In genomic region chr1:11237364-11237755, GRCh38 we compare ENCODE assay signal across 25 cellular contexts. TPM values are rescaled to one million over a fixed set of nuclear protein-coding genes. Genes with fewer than 3 reads are reported as not detected.
DNase-seq lines count a peak whose midpoint lies in the region; ATAC-seq and TF ChIP-seq lines count a peak whose summit lies in the region.
"Had no signal": no experiment of that assay in that cellular context is flagged by ENCODE, and none has a peak within 500 bp of the region (broad histone marks: within the 10 kb centered on the region; RNA-seq: fewer than 3 reads in every experiment).

No MANE protein-coding gene starts in this region.

- no peak for DNase-seq in activated T-cell treated with anti-CD3 and anti-CD28 coated beads, Interleukin-2, amount 50 U/mL, for 72 hours
- DNase-seq in activated T-cell treated with anti-CD3 and anti-CD28 coated beads, Interleukin-2, amount 50 U/mL, for 48 hours: no peak
- DNase-seq in cerebellar cortex (ENCODE audit: low spot score) (peak; percentile 82), left ventricle myocardium superior (no peak), A673 (ENCODE audit: low spot score) (no peak), endodermal cell (no peak)
- no peak for DNase-seq in stimulated activated effector memory CD8-positive, alpha-beta T cell treated with anti-CD3 and anti-CD28 coated beads, Interleukin-12 subunit alpha, Interleukin-12 subunit beta, amount 100 ng/mL, for 72 hours (ENCODE audit: low spot score in 2 of 2)
- DNase-seq in stimulated activated naive CD8-positive, alpha-beta T cell treated with anti-CD3 and anti-CD28 coated beads, Interleukin-15, amount 100 ng/mL, for 72 hours: no peak
- DNase-seq: activated naive CD4-positive, alpha-beta T cell treated with anti-CD3 and anti-CD28 coated beads, Interleukin-2, amount 10 ng/mL, durations not matched to agents 7 days and 5 days; anterior cingulate cortex; head of caudate nucleus; Karpas-422; NCI-H146; NCI-H446 treated with DMSO at 0.1 percent for 48 hours; NCI-H82; stimulated activated CD8-positive, alpha-beta memory T cell treated with anti-CD3 and anti-CD28 coated beads, Interleukin-4, amount 100 ng/mL, for 48 hours; transverse colon had no signal

- H3K27ac ChIP-seq in A673 (ENCODE audit: low read depth, low read length, poor library complexity, severe bottlenecking): no peak overlapping the region
- H3K27ac ChIP-seq in endodermal cell (ENCODE audit: low read depth, low read length): no peak overlapping the region
- H3K27ac ChIP-seq: prostate gland had no signal

- no peak for TF ChIP-seq CTCF in A673 (conservative IDR thresholded peaks at IDR 0.05; ENCODE audit: low read depth, low read length)
- TF ChIP-seq CTCF in endodermal cell (conservative IDR thresholded peaks at IDR 0.05): no peak

- no peak overlapping the region for H3K4me3 Mint-ChIP-seq in activated T-cell treated with anti-CD3 and anti-CD28 coated beads, Interleukin-2, amount 50 U/mL, for 72 hours
- H3K4me3 Mint-ChIP-seq in stimulated activated effector memory CD8-positive, alpha-beta T cell treated with anti-CD3 and anti-CD28 coated beads, Interleukin-12 subunit alpha, Interleukin-12 subunit beta, amount 100 ng/mL, for 72 hours: no peak overlapping the region
- no peak overlapping the region for H3K4me3 Mint-ChIP-seq in stimulated activated naive CD8-positive, alpha-beta T cell treated with anti-CD3 and anti-CD28 coated beads, Interleukin-15, amount 100 ng/mL, for 72 hours
- no peak overlapping the region for H3K4me3 Mint-ChIP-seq in endodermal cell
- H3K4me3 Mint-ChIP-seq: activated naive CD4-positive, alpha-beta T cell treated with anti-CD3 and anti-CD28 coated beads, Interleukin-2, amount 10 ng/mL, durations not matched to agents 7 days and 5 days; activated T-helper 1 cell treated with anti-CD3 and anti-CD28 coated beads, Interleukin-12 subunit alpha, Interleukin-12 subunit beta, Interleukin-2, Interleukin-4 antibody, amounts not matched to agents 30 ng/mL and 10 ng/mL and 1 ng/mL, durations not matched to agents 14 hours and 24 hours and 36 hours; GM23338 had no signal

- H3K27me3 Mint-ChIP-seq in activated T-cell treated with anti-CD3 and anti-CD28 coated beads, Interleukin-2, amount 50 U/mL, for 72 hours (ENCODE audit: low read depth): no peaks in the 10 kb centered on the region
- no peaks in the 10 kb centered on the region for H3K27me3 Mint-ChIP-seq in stimulated activated naive CD8-positive, alpha-beta T cell treated with anti-CD3 and anti-CD28 coated beads, Interleukin-15, amount 100 ng/mL, for 72 hours
- no peaks in the 10 kb centered on the region for H3K27me3 Mint-ChIP-seq in endodermal cell (ENCODE audit: insufficient read depth)
- H3K27me3 Mint-ChIP-seq: activated naive CD4-positive, alpha-beta T cell treated with anti-CD3 and anti-CD28 coated beads, Interleukin-2, amount 10 ng/mL, durations not matched to agents 7 days and 5 days had no signal

- no peaks in the 10 kb centered on the region for H3K9me3 Mint-ChIP-seq in activated T-cell treated with anti-CD3 and anti-CD28 coated beads, Interleukin-2, amount 50 U/mL, for 72 hours
- no peaks in the 10 kb centered on the region for H3K9me3 Mint-ChIP-seq in stimulated activated effector memory CD8-positive, alpha-beta T cell treated with anti-CD3 and anti-CD28 coated beads, Interleukin-12 subunit alpha, Interleukin-12 subunit beta, amount 100 ng/mL, for 72 hours
- no peaks in the 10 kb centered on the region for H3K9me3 Mint-ChIP-seq in stimulated activated naive CD8-positive, alpha-beta T cell treated with anti-CD3 and anti-CD28 coated beads, Interleukin-15, amount 100 ng/mL, for 72 hours
- no peaks in the 10 kb centered on the region for H3K9me3 Mint-ChIP-seq in endodermal cell
- H3K9me3 Mint-ChIP-seq: activated naive CD4-positive, alpha-beta T cell treated with anti-CD3 and anti-CD28 coated beads, Interleukin-2, amount 10 ng/mL, durations not matched to agents 7 days and 5 days; activated T-helper 1 cell treated with anti-CD3 and anti-CD28 coated beads, Interleukin-12 subunit alpha, Interleukin-12 subunit beta, Interleukin-2, Interleukin-4 antibody, amounts not matched to agents 30 ng/mL and 10 ng/mL and 1 ng/mL, durations not matched to agents 14 hours and 24 hours and 36 hours; GM23338 had no signal

- H3K27me3 ChIP-seq in A673 (replicated peaks; ENCODE audit: insufficient read depth, low read depth, low read length, poor library complexity): no peaks in the 10 kb centered on the region
- no peaks in the 10 kb centered on the region for H3K27me3 ChIP-seq in endodermal cell (ENCODE audit: control insufficient read depth, insufficient read depth, low read length, poor library complexity, severe bottlenecking)
- H3K27me3 ChIP-seq: dorsolateral prefrontal cortex, transverse colon had no signal

- no TSS peak for BruUV-seq in A673 (replicated peaks; lab: Mats Ljungman, UMichigan)

- H3K9me3 ChIP-seq in A673 (ENCODE audit: low read depth, low read length, poor library complexity, severe bottlenecking): no peaks in the 10 kb centered on the region
- H3K9me3 ChIP-seq in endodermal cell (ENCODE audit: control insufficient read depth, low read length): no peaks in the 10 kb centered on the region
- H3K9me3 ChIP-seq: prostate gland, transverse colon had no signal

- POLR2A ChIA-PET in A673 (lab: Charles Lee; ENCODE audit: low non-redundant PET): interaction anchor here (0.7 kb wide), 1 partner anchor 393 kb away, joined by 6 read pairs; no protein-coding TSS in a partner anchor

- peak overlapping the region; percentile 43 for H3K27ac Mint-ChIP-seq in activated T-cell treated with anti-CD3 and anti-CD28 coated beads, Interleukin-2, amount 50 U/mL, for 72 hours
- peak overlapping the region; percentile 70 for H3K27ac Mint-ChIP-seq in stimulated activated effector memory CD8-positive, alpha-beta T cell treated with anti-CD3 and anti-CD28 coated beads, Interleukin-12 subunit alpha, Interleukin-12 subunit beta, amount 100 ng/mL, for 72 hours
- no peak overlapping the region for H3K27ac Mint-ChIP-seq in stimulated activated naive CD8-positive, alpha-beta T cell treated with anti-CD3 and anti-CD28 coated beads, Interleukin-15, amount 100 ng/mL, for 72 hours
- no peak overlapping the region for H3K27ac Mint-ChIP-seq in endodermal cell
- H3K27ac Mint-ChIP-seq: activated naive CD4-positive, alpha-beta T cell treated with anti-CD3 and anti-CD28 coated beads, Interleukin-2, amount 10 ng/mL, durations not matched to agents 7 days and 5 days; activated T-helper 1 cell treated with anti-CD3 and anti-CD28 coated beads, Interleukin-12 subunit alpha, Interleukin-12 subunit beta, Interleukin-2, Interleukin-4 antibody, amounts not matched to agents 30 ng/mL and 10 ng/mL and 1 ng/mL, durations not matched to agents 14 hours and 24 hours and 36 hours; GM23338 had no signal

- CTCF ChIA-PET in A673 (lab: Charles Lee): no interaction called here

- peaks cover 78% of the 10 kb centered on the region for H3K36me3 ChIP-seq in A673 (ENCODE audit: insufficient read depth, low read length, poor library complexity, severe bottlenecking)
- H3K36me3 ChIP-seq in endodermal cell (ENCODE audit: control insufficient read depth, insufficient read depth, low read length): peaks cover 91% of the 10 kb centered on the region

- intact Hi-C loops in left ventricle myocardium superior (cut with micrococcal nuclease): no loop called here
- intact Hi-C loops in A673 (cut with micrococcal nuclease; ENCODE audit: unreplicated experiment): no loop called here

- no peak for ATAC-seq in activated T-cell treated with anti-CD3 and anti-CD28 coated beads, Interleukin-2, amount 50 U/mL, for 72 hours (replicated peaks in 1 of 2)
- peak; percentile 56 for ATAC-seq in left ventricle myocardium superior
- ATAC-seq in stimulated activated effector memory CD8-positive, alpha-beta T cell treated with anti-CD3 and anti-CD28 coated beads, Interleukin-12 subunit alpha, Interleukin-12 subunit beta, amount 100 ng/mL, for 72 hours: no peak
- ATAC-seq in stimulated activated naive CD8-positive, alpha-beta T cell treated with anti-CD3 and anti-CD28 coated beads, Interleukin-15, amount 100 ng/mL, for 72 hours: no peak
- ATAC-seq: GM23338 had no signal

- H3K4me3 ChIP-seq in A673 (ENCODE audit: low read depth, low read length, poor library complexity, severe bottlenecking): no peak overlapping the region
- H3K4me3 ChIP-seq in endodermal cell (ENCODE audit: low read length): no peak overlapping the region
- H3K4me3 ChIP-seq: dorsolateral prefrontal cortex, GM23338, prostate gland, transverse colon had no signal

- peaks cover 5 to 31% of the 10 kb centered on the region in 2 donors for H3K36me3 Mint-ChIP-seq in activated T-cell treated with anti-CD3 and anti-CD28 coated beads, Interleukin-2, amount 50 U/mL, for 72 hours (ENCODE audit: insufficient read depth in 2 of 2)
- H3K36me3 Mint-ChIP-seq in stimulated activated effector memory CD8-positive, alpha-beta T cell treated with anti-CD3 and anti-CD28 coated beads, Interleukin-12 subunit alpha, Interleukin-12 subunit beta, amount 100 ng/mL, for 72 hours: peaks cover 100% of the 10 kb centered on the region
- H3K36me3 Mint-ChIP-seq in endodermal cell (ENCODE audit: low read depth): peaks cover 81% of the 10 kb centered on the region

- no peak overlapping the region for H3K9ac ChIP-seq in endodermal cell (ENCODE audit: extremely low read depth, low read length, poor library complexity, severe bottlenecking)

- no peaks in the 10 kb centered on the region for H3K4me1 ChIP-seq in A673 (ENCODE audit: insufficient read depth, low read length, poor library complexity, severe bottlenecking)
- H3K4me1 ChIP-seq in endodermal cell (ENCODE audit: control insufficient read depth, insufficient read depth, low read length): no peaks in the 10 kb centered on the region
- H3K4me1 ChIP-seq: prostate gland, transverse colon had no signal

- WGBS in endodermal cell (ENCODE audit: insufficient coverage in 1 of 2, insufficient read length in 1 of 2), 2 experiments: 94 to 96% methylated on average over 5 of the region's 5 CpGs

- peaks cover 7% of the 10 kb centered on the region for H3K4me1 Mint-ChIP-seq in activated T-cell treated with anti-CD3 and anti-CD28 coated beads, Interleukin-2, amount 50 U/mL, for 72 hours (ENCODE audit: low read depth)
- H3K4me1 Mint-ChIP-seq in stimulated activated effector memory CD8-positive, alpha-beta T cell treated with anti-CD3 and anti-CD28 coated beads, Interleukin-12 subunit alpha, Interleukin-12 subunit beta, amount 100 ng/mL, for 72 hours: peaks cover 14% of the 10 kb centered on the region
- peaks cover 5% of the 10 kb centered on the region for H3K4me1 Mint-ChIP-seq in stimulated activated naive CD8-positive, alpha-beta T cell treated with anti-CD3 and anti-CD28 coated beads, Interleukin-15, amount 100 ng/mL, for 72 hours
- no peaks in the 10 kb centered on the region for H3K4me1 Mint-ChIP-seq in endodermal cell
- H3K4me1 Mint-ChIP-seq: GM23338 had no signal

RNA-seq across cellular contexts. Expression of gene MTOR, which starts 25.0 kb away (rescaled TPM):
- total RNA-seq in activated T-cell treated with anti-CD3 and anti-CD28 coated beads, Interleukin-2, amount 50 U/mL, for 72 hours: 10 to 100 TPM; 32.6 to 38.3 TPM
- total RNA-seq in left ventricle myocardium superior (30.7 TPM), A673 (2021) (63.7 and 66.3 TPM in 2 replicates), endodermal cell (10 to 100 TPM; 69.0 to 78.3 TPM)
- polyA plus RNA-seq in endodermal cell (2013, experiment 1 of 2): 34.6 TPM
- 34.8 TPM for polyA plus RNA-seq in endodermal cell (2013, experiment 2 of 2)

RNA-seq across cellular contexts. Expression of gene UBIAD1, which starts 35.6 kb away (rescaled TPM):
- total RNA-seq in activated T-cell treated with anti-CD3 and anti-CD28 coated beads, Interleukin-2, amount 50 U/mL, for 72 hours: 10 to 100 TPM; 28.5 to 32.9 TPM
- total RNA-seq in left ventricle myocardium superior: 11.8 TPM
- 19.6 and 20.5 TPM in 2 replicates for total RNA-seq in A673 (2021)
- 10 to 100 TPM; 12.9 to 15.9 TPM for total RNA-seq in endodermal cell
- polyA plus RNA-seq in endodermal cell (2013, experiment 1 of 2): 16.4 TPM
- 12.8 TPM for polyA plus RNA-seq in endodermal cell (2013, experiment 2 of 2)

RNA-seq across cellular contexts. Expression of gene ANGPTL7, which starts 48.2 kb away (rescaled TPM):
- total RNA-seq in activated T-cell treated with anti-CD3 and anti-CD28 coated beads, Interleukin-2, amount 50 U/mL, for 72 hours: not detected
- total RNA-seq in left ventricle myocardium superior: 1.0 TPM
- not detected in 2 replicates for total RNA-seq in A673 (2021)
- not detected for total RNA-seq in endodermal cell
- polyA plus RNA-seq in endodermal cell (2013, experiment 1 of 2): 0.14 TPM
- polyA plus RNA-seq in endodermal cell (2013, experiment 2 of 2): not detected
- total RNA-seq: activated T-helper 1 cell treated with anti-CD3 and anti-CD28 coated beads, Interleukin-12 subunit alpha, Interleukin-12 subunit beta, Interleukin-2, Interleukin-4 antibody, amounts not matched to agents 30 ng/mL and 10 ng/mL and 1 ng/mL, durations not matched to agents 14 hours and 24 hours and 36 hours; GM23338; kidney epithelial cell; RPMI7951; T-helper 1 cell treated with Interleukin-12 subunit alpha and Interleukin-12 subunit beta and Interleukin-4 antibody, amounts not matched to agents 30 ng/mL and 1 ng/mL, for 36 hours had no signal
- polyA plus RNA-seq: mammary epithelial cell had no signal

Comparison
In these comparisons a context has a peak if more than half of its experiments do, and no peak if none do; other contexts are left out.
1. H3K27ac Mint-ChIP-seq: peak in activated T-cell treated with anti-CD3 and anti-CD28 coated beads, Interleukin-2, amount 50 U/mL, for 72 hours (single experiment) and stimulated activated effector memory CD8-positive, alpha-beta T cell treated with anti-CD3 and anti-CD28 coated beads, Interleukin-12 subunit alpha, Interleukin-12 subunit beta, amount 100 ng/mL, for 72 hours (single experiment); none in stimulated activated naive CD8-positive, alpha-beta T cell treated with anti-CD3 and anti-CD28 coated beads, Interleukin-15, amount 100 ng/mL, for 72 hours (0 of 2) and endodermal cell (single experiment).